ENCODE assay signal across 24 cellular contexts in the genomic region with DNA sequence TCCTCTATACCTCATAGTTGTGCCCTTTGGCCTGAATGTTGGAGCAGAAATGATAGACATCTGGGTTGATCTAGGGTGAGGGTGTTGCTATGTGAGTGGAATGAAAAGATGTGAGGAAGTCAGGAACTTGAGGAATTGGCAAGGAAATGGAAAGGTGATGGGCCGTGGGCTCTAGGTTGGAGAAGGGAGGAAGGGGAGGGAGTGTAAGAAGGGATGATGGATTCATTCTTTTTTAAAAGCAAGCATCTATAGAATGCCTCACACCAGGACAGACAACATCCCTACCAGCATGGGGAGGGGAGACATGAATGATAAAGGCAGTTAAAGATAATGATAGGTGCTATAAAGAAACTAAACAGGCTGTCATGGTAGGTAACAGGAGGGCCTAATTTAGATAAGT.
"Had no signal": no experiment of that assay in that cellular context is flagged by ENCODE, and none has a peak within 500 bp of the region (broad histone marks: within the 10 kb centered on the region; RNA-seq: fewer than 3 reads in every experiment).

No MANE protein-coding gene starts in this region.

- ATAC-seq: activated CD4-positive, CD25-positive, alpha-beta regulatory T cell treated with anti-CD3 and anti-CD28 coated beads, Interleukin-2, amount 50 U/mL, for 24 hours; activated CD8-positive, alpha-beta T cell treated with anti-CD3 and anti-CD28 coated beads for 36 hours; activated T-helper 17 cell treated with anti-CD3 and anti-CD28 coated beads, Interleukin-2, amount 50 U/mL, for 72 hours had no signal

- H3K27me3 ChIP-seq: brain microvascular endothelial cell, esophagus squamous epithelium had no signal

- H3K27ac ChIP-seq: brain microvascular endothelial cell, epithelial cell of prostate, esophagus squamous epithelium, WERI-Rb-1 had no signal

- H3K36me3 ChIP-seq: WERI-Rb-1 had no signal

- DNase-seq: activated B cell treated with CpG ODN at 0.5 μM for 24 hours; activated CD4-positive, alpha-beta T cell treated with anti-CD3 and anti-CD28 coated beads for 48 hours; activated CD4-positive, alpha-beta T cell treated with anti-CD3 and anti-CD28 coated beads, Interleukin-2, amount 50 U/mL, for 1 hour; activated CD4-positive, alpha-beta T cell treated with anti-CD3 and anti-CD28 coated beads, Interleukin-2, amount 50 U/mL, for 48 hours; activated CD8-positive, alpha-beta memory T cell treated with anti-CD3 and anti-CD28 coated beads for 24 hours; activated CD8-positive, alpha-beta T cell treated with anti-CD3 and anti-CD28 coated beads for 36 hours; activated effector memory CD4-positive, alpha-beta T cell treated with Interleukin-2 at 50 U/mL for 16 hours; activated gamma-delta T cell treated with Interleukin-2 at 50 U/mL for 16 hours; activated naive CD4-positive, alpha-beta T cell treated with anti-CD3 and anti-CD28 coated beads, Interleukin-2, amount 50 U/mL, for 16 hours; activated naive CD4-positive, alpha-beta T cell treated with Interleukin-2 at 50 U/mL for 16 hours; activated T-cell treated with anti-CD3 and anti-CD28 coated beads, Interleukin-2, amount 50 U/mL, for 4 hours; amniotic stem cell; anterior cingulate cortex; brain microvascular endothelial cell; caudate nucleus; effector CD8-positive, alpha-beta T cell; esophagus squamous epithelium; foreskin melanocyte; head of caudate nucleus; T-helper 9 cell; WERI-Rb-1 had no signal

- H3K9me3 ChIP-seq: esophagus squamous epithelium had no signal

- H3K4me3 ChIP-seq: esophagus squamous epithelium had no signal
